ENCODE assay signal across 8 cellular contexts in the genomic region with DNA sequence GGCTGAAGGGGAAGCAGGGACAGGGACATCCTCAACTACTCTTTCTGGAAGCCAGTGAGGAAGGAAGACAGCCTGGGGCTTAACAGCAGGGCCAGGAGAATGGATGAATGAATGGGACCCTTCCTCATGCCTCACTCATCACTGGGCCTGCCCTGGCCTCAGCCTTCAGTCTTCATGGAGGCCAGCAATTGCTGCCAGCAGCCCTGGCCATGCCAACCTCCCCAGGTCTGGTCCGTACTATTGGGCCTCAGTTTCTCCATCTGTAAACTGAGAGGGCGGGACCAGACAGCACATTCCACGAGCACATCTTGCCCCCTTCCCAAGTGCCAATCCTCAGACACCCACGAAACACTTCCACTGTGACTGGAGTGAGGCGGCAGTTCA. TPM values are rescaled to one million over a fixed set of nuclear protein-coding genes. Genes with fewer than 3 reads are reported as not detected.
A peak's percentile ranks its signal among the peaks of the same experiment; 100 is the strongest.
DNase-seq lines count a peak whose midpoint lies in the region; ATAC-seq and TF ChIP-seq lines count a peak whose summit lies in the region.

No MANE protein-coding gene starts in this region.

- H3K27me3 ChIP-seq in body of pancreas (no peaks in the 10 kb centered on the region), mucosa of rectum (ENCODE audit: control insufficient read depth in 2 of 2, insufficient read depth in 2 of 2, low read length in 2 of 2) (no peaks in the 10 kb centered on the region), thyroid gland (no peaks in the 10 kb centered on the region)

- H3K4me1 ChIP-seq in body of pancreas = peaks cover 55% of the 10 kb centered on the region
- H3K4me1 ChIP-seq in mucosa of rectum (ENCODE audit: control insufficient read depth in 2 of 2, insufficient read depth in 2 of 2, low read length in 2 of 2) = peaks cover 50 to 64% of the 10 kb centered on the region in 2 donors
- H3K4me1 ChIP-seq in thyroid gland = peaks cover 61 to 79% of the 10 kb centered on the region in 2 donors

- H3K36me3 ChIP-seq in body of pancreas (replicated peaks in 1 of 2; ENCODE audit: insufficient read depth in 1 of 2, low read depth in 2 of 2) (no peaks in the 10 kb centered on the region), mucosa of rectum (ENCODE audit: control insufficient read depth in 2 of 2, insufficient read depth in 2 of 2, low read length in 2 of 2) (no peaks in the 10 kb centered on the region), thyroid gland (no peaks in the 10 kb centered on the region)

- H3K9me3 Mint-ChIP-seq in activated naive CD4-positive, alpha-beta T cell treated with anti-CD3 and anti-CD28 coated beads for 36 hours = no peaks in the 10 kb centered on the region

- no peak for DNase-seq in activated naive CD4-positive, alpha-beta T cell treated with anti-CD3 and anti-CD28 coated beads for 36 hours
- no peak for DNase-seq in activated naive CD4-positive, alpha-beta T cell (lab: John Stamatoyannopoulos, UW)
- DNase-seq in body of pancreas (no peak), thyroid gland (no peak), SK-N-DZ (ENCODE audit: low spot score) (no peak), GM03348 (ENCODE audit: low spot score) (no peak)

- peak overlapping the region; percentile 84 to 91 (median 90) for H3K27ac ChIP-seq in body of pancreas
- peak overlapping the region; percentile 77 to 86 for H3K27ac ChIP-seq in mucosa of rectum (ENCODE audit: low read depth in 2 of 2, low read length in 2 of 2)
- peak overlapping the region; percentile 86 to 97 (median 95) for H3K27ac ChIP-seq in thyroid gland

- H3K27ac Mint-ChIP-seq in activated naive CD4-positive, alpha-beta T cell treated with anti-CD3 and anti-CD28 coated beads for 36 hours = peak overlapping the region; percentile 89

- H3K9me3 ChIP-seq in body of pancreas = no peaks in the 10 kb centered on the region
- H3K9me3 ChIP-seq in mucosa of rectum (ENCODE audit: control insufficient read depth in 2 of 2, low read length in 2 of 2) = no peaks in the 10 kb centered on the region
- no peaks in the 10 kb centered on the region for H3K9me3 ChIP-seq in thyroid gland

- intact Hi-C loops in activated naive CD4-positive, alpha-beta T cell treated with anti-CD3 and anti-CD28 coated beads for 36 hours (cut with micrococcal nuclease) = no loop called here
- intact Hi-C loops in body of pancreas (cut with DNase I) (no loop called here), thyroid gland (cut with DNase I) (no loop called here)

- peaks cover 47% of the 10 kb centered on the region for H3K4me1 Mint-ChIP-seq in activated naive CD4-positive, alpha-beta T cell treated with anti-CD3 and anti-CD28 coated beads for 36 hours (ENCODE audit: low read depth)

- peak overlapping the region in 1 of 2 donors; percentile 65 for H3K9ac ChIP-seq in mucosa of rectum (ENCODE audit: low read depth in 1 of 2, low read length in 2 of 2)

- no peaks in the 10 kb centered on the region for H3K27me3 Mint-ChIP-seq in activated naive CD4-positive, alpha-beta T cell treated with anti-CD3 and anti-CD28 coated beads for 36 hours (ENCODE audit: low read depth)

- TF ChIP-seq POLR2A in body of pancreas (IDR thresholded peaks at IDR 0.05) (no peak), thyroid gland (IDR thresholded peaks at IDR 0.05) (no peak)

- no peak overlapping the region for H3K4me3 Mint-ChIP-seq in activated naive CD4-positive, alpha-beta T cell treated with anti-CD3 and anti-CD28 coated beads for 36 hours

- WGBS in body of pancreas, 2 donors = 76 to 88% methylated on average over 5 of the region's 5 CpGs
- WGBS in thyroid gland, 2 donors = 74 to 93% methylated on average over 5 of the region's 5 CpGs

- CTCF ChIA-PET in activated naive CD4-positive, alpha-beta T cell treated with anti-CD3 and anti-CD28 coated beads for 36 hours (lab: Charles Lee) = interaction anchor here (0.6 to 1.3 kb wide), 5 partner anchors 12 to 100 kb away, joined by 3 to 8 read pairs (median 5); no protein-coding TSS in a partner anchor

- H3K4me3 ChIP-seq in body of pancreas (no peak overlapping the region), mucosa of rectum (ENCODE audit: low read length in 2 of 2) (no peak overlapping the region), thyroid gland (replicated peaks in 1 of 3) (no peak overlapping the region)

- ATAC-seq in body of pancreas (no peak), GM18861 (IDR thresholded peaks at IDR 0.05; ENCODE audit: unreplicated experiment) (no peak)

- TF ChIP-seq CTCF in body of pancreas (IDR thresholded peaks at IDR 0.05) (no peak), thyroid gland (IDR thresholded peaks at IDR 0.05) (no peak)

- peaks cover 2% of the 10 kb centered on the region for H3K36me3 Mint-ChIP-seq in activated naive CD4-positive, alpha-beta T cell treated with anti-CD3 and anti-CD28 coated beads for 36 hours (ENCODE audit: low read depth)

RNA-seq across cellular contexts. Expression of gene RALGDS, which starts 1.1 kb away (rescaled TPM):
- 10 to 100 TPM; 29.5 to 32.5 TPM for total RNA-seq in activated naive CD4-positive, alpha-beta T cell treated with anti-CD3 and anti-CD28 coated beads for 36 hours
- total RNA-seq in body of pancreas (10 to 100 TPM; 27.8 to 64.6 TPM), thyroid gland (10 to 100 TPM; 32.2 to 55.3 (median 43.5) TPM)
- 211 and 229 TPM in 2 replicates for polyA plus RNA-seq in SK-N-DZ (2014; cell fraction: cytosol; rRNA removed)
- polyA plus RNA-seq in SK-N-DZ (2014; cell fraction: nucleus; rRNA removed) = 616 and 634 TPM in 2 replicates

RNA-seq across cellular contexts. Expression of gene GBGT1, which starts 41.6 kb away (rescaled TPM):
- 1 to 10 TPM; 3.9 to 4.7 TPM for total RNA-seq in activated naive CD4-positive, alpha-beta T cell treated with anti-CD3 and anti-CD28 coated beads for 36 hours
- total RNA-seq in body of pancreas (1 to 10 TPM; 5.4 to 9.2 TPM), thyroid gland (10 to 100 TPM; 21.4 to 45.0 (median 25.1) TPM)
- 2.5 and 5.4 TPM in 2 replicates for polyA plus RNA-seq in SK-N-DZ (2014; cell fraction: cytosol; rRNA removed)
- 6.9 and 7.7 TPM in 2 replicates for polyA plus RNA-seq in SK-N-DZ (2014; cell fraction: nucleus; rRNA removed)
